In genomic region chr10:101493249-101493648, GRCh38 we compare ENCODE assay signal across 32 cellular contexts.
"Had no signal": no experiment of that assay in that cellular context is flagged by ENCODE, and none has a peak within 500 bp of the region (broad histone marks: within the 10 kb centered on the region; RNA-seq: fewer than 3 reads in every experiment).

No MANE protein-coding gene starts in this region.

- H3K4me1 ChIP-seq: esophagus muscularis mucosa had no signal

- H3K27me3 ChIP-seq: brain microvascular endothelial cell, dorsolateral prefrontal cortex, esophagus muscularis mucosa, foreskin keratinocyte, gastrocnemius medialis, heart left ventricle had no signal

- DNase-seq: activated B cell treated with CpG ODN at 0.5 μM for 24 hours; activated CD4-positive, alpha-beta T cell treated with anti-CD3 and anti-CD28 coated beads for 48 hours; activated CD4-positive, alpha-beta T cell treated with anti-CD3 and anti-CD28 coated beads, Interleukin-2, amount 50 U/mL, for 1 hour; activated CD4-positive, alpha-beta T cell treated with anti-CD3 and anti-CD28 coated beads, Interleukin-2, amount 50 U/mL, for 48 hours; activated CD8-positive, alpha-beta memory T cell treated with anti-CD3 and anti-CD28 coated beads for 24 hours; activated CD8-positive, alpha-beta T cell treated with anti-CD3 and anti-CD28 coated beads for 36 hours; activated effector memory CD4-positive, alpha-beta T cell treated with Interleukin-2 at 50 U/mL for 16 hours; activated gamma-delta T cell treated with Interleukin-2 at 50 U/mL for 16 hours; activated naive CD4-positive, alpha-beta T cell treated with anti-CD3 and anti-CD28 coated beads, Interleukin-2, amount 50 U/mL, for 16 hours; activated naive CD4-positive, alpha-beta T cell treated with Interleukin-2 at 50 U/mL for 16 hours; activated T-cell treated with anti-CD3 and anti-CD28 coated beads, Interleukin-2, amount 50 U/mL, for 4 hours; amniotic stem cell; anterior cingulate cortex; brain microvascular endothelial cell; dorsolateral prefrontal cortex; effector memory CD4-positive, alpha-beta T cell; erythroblast; foreskin keratinocyte; gastrocnemius medialis; glutamatergic neuron; heart left ventricle; T-helper 17 cell; T1000; WERI-Rb-1 had no signal

- H3K9me3 Mint-ChIP-seq: activated B cell treated with CpG ODN at 0.5 μM for 24 hours; activated CD8-positive, alpha-beta T cell treated with anti-CD3 and anti-CD28 coated beads for 36 hours; activated T-cell treated with anti-CD3 and anti-CD28 coated beads, Interleukin-2, amount 50 U/mL, for 4 hours; activated T-helper 17 cell treated with anti-CD3 and anti-CD28 coated beads, Interleukin-2, amount 50 U/mL, for 72 hours; central memory CD8-positive, alpha-beta T cell; dendritic cell treated with granulocyte-macrophage colony-stimulating factor and Interleukin-4, amounts not matched to agents 40 ng/mL and 50 ng/mL, for 4 days; T-helper 2 cell treated with Interferon-gamma antibody and Interleukin-4, amounts not matched to agents 5 μg/mL and 100 μg/mL, for 36 hours had no signal

- H3K27me3 Mint-ChIP-seq: activated B cell treated with CpG ODN at 0.5 μM for 24 hours; activated CD8-positive, alpha-beta T cell treated with anti-CD3 and anti-CD28 coated beads for 36 hours; activated naive CD8-positive, alpha-beta T cell; activated T-helper 17 cell treated with anti-CD3 and anti-CD28 coated beads, Interleukin-2, amount 50 U/mL, for 72 hours; central memory CD8-positive, alpha-beta T cell; dendritic cell treated with granulocyte-macrophage colony-stimulating factor and Interleukin-4, amounts not matched to agents 40 ng/mL and 50 ng/mL, for 4 days; T-helper 17 cell had no signal

- ATAC-seq: activated CD4-positive, CD25-positive, alpha-beta regulatory T cell treated with anti-CD3 and anti-CD28 coated beads, Interleukin-2, amount 50 U/mL, for 24 hours; activated CD8-positive, alpha-beta T cell treated with anti-CD3 and anti-CD28 coated beads for 36 hours; activated T-cell treated with anti-CD3 and anti-CD28 coated beads, Interleukin-2, amount 50 U/mL, for 4 hours; activated T-helper 17 cell treated with anti-CD3 and anti-CD28 coated beads, Interleukin-2, amount 50 U/mL, for 72 hours; foreskin keratinocyte; gastrocnemius medialis; heart left ventricle; T-helper 17 cell had no signal

- H3K4me3 Mint-ChIP-seq: activated B cell treated with CpG ODN at 0.5 μM for 24 hours; activated CD8-positive, alpha-beta T cell treated with anti-CD3 and anti-CD28 coated beads for 36 hours; activated naive CD8-positive, alpha-beta T cell; activated T-cell treated with anti-CD3 and anti-CD28 coated beads, Interleukin-2, amount 50 U/mL, for 4 hours; activated T-helper 17 cell treated with anti-CD3 and anti-CD28 coated beads, Interleukin-2, amount 50 U/mL, for 72 hours; central memory CD8-positive, alpha-beta T cell; dendritic cell treated with granulocyte-macrophage colony-stimulating factor and Interleukin-4, amounts not matched to agents 40 ng/mL and 50 ng/mL, for 4 days; T-helper 17 cell; T-helper 2 cell treated with Interferon-gamma antibody and Interleukin-4, amounts not matched to agents 5 μg/mL and 100 μg/mL, for 36 hours had no signal

- H3K36me3 ChIP-seq: brain microvascular endothelial cell, esophagus muscularis mucosa, gastrocnemius medialis, heart left ventricle, WERI-Rb-1 had no signal

- H3K4me3 ChIP-seq: coronary artery, dorsolateral prefrontal cortex, esophagus muscularis mucosa, gastrocnemius medialis, heart left ventricle had no signal

- H3K4me1 Mint-ChIP-seq: activated B cell treated with CpG ODN at 0.5 μM for 24 hours; activated T-helper 17 cell treated with anti-CD3 and anti-CD28 coated beads, Interleukin-2, amount 50 U/mL, for 72 hours; central memory CD8-positive, alpha-beta T cell had no signal

- H3K27ac ChIP-seq: brain microvascular endothelial cell, coronary artery, dorsolateral prefrontal cortex, esophagus muscularis mucosa, foreskin keratinocyte, gastrocnemius medialis, heart left ventricle, WERI-Rb-1 had no signal

- H3K27ac Mint-ChIP-seq: activated B cell treated with CpG ODN at 0.5 μM for 24 hours; activated CD8-positive, alpha-beta T cell treated with anti-CD3 and anti-CD28 coated beads for 36 hours; activated naive CD8-positive, alpha-beta T cell; activated T-helper 17 cell treated with anti-CD3 and anti-CD28 coated beads, Interleukin-2, amount 50 U/mL, for 72 hours; dendritic cell treated with granulocyte-macrophage colony-stimulating factor and Interleukin-4, amounts not matched to agents 40 ng/mL and 50 ng/mL, for 4 days; T-helper 17 cell; T-helper 2 cell treated with Interferon-gamma antibody and Interleukin-4, amounts not matched to agents 5 μg/mL and 100 μg/mL, for 36 hours had no signal

- H3K36me3 Mint-ChIP-seq: activated naive CD8-positive, alpha-beta T cell had no signal

- H3K9me3 ChIP-seq: esophagus muscularis mucosa, gastrocnemius medialis, heart left ventricle had no signal
